18 cellular contexts compared by ENCODE assay signal in genomic region chr1:150778409-150778808, GRCh38. TPM values are rescaled to one million over a fixed set of nuclear protein-coding genes. Genes with fewer than 3 reads are reported as not detected.
"Had no signal": no experiment of that assay in that cellular context is flagged by ENCODE, and none has a peak within 500 bp of the region (broad histone marks: within the 10 kb centered on the region; RNA-seq: fewer than 3 reads in every experiment).

No MANE protein-coding gene starts in this region.

- ATAC-seq: esophagus mucosa; naive thymus-derived CD8-positive, alpha-beta T cell; stimulated activated naive B cell treated with anti-CD40 and anti-IgM and Interleukin-4, amounts not matched to agents 10 μg/mL and 1 μg/mL and 100 μg/mL, for 72 hours had no signal

- FAIRE-seq: astrocyte, islet of Langerhans had no signal

- H3K4me1 Mint-ChIP-seq: stimulated activated naive B cell treated with anti-CD40 and anti-IgM and Interleukin-4, amounts not matched to agents 10 μg/mL and 1 μg/mL and 100 μg/mL, for 72 hours had no signal

- H3K9me3 Mint-ChIP-seq: activated naive CD4-positive, alpha-beta T cell treated with anti-CD3 and anti-CD28 coated beads, Interleukin-2, amount 10 ng/mL, durations not matched to agents 7 days and 5 days; activated T-helper 2 cell treated with anti-CD3 and anti-CD28 coated beads, Interferon-gamma antibody, Interleukin-2, Interleukin-4, amounts not matched to agents 10 μg/mL and 5 μg/mL and 100 μg/mL, durations not matched to agents 14 hours and 24 hours and 36 hours; memory B cell; naive thymus-derived CD8-positive, alpha-beta T cell; stimulated activated naive B cell treated with anti-CD40 and anti-IgM and Interleukin-4, amounts not matched to agents 10 μg/mL and 1 μg/mL and 100 μg/mL, for 72 hours had no signal

- H3K27ac Mint-ChIP-seq: activated naive CD4-positive, alpha-beta T cell treated with anti-CD3 and anti-CD28 coated beads, Interleukin-2, amount 10 ng/mL, durations not matched to agents 7 days and 5 days; activated T-helper 2 cell treated with anti-CD3 and anti-CD28 coated beads, Interferon-gamma antibody, Interleukin-2, Interleukin-4, amounts not matched to agents 10 μg/mL and 5 μg/mL and 100 μg/mL, durations not matched to agents 14 hours and 24 hours and 36 hours; memory B cell; naive thymus-derived CD8-positive, alpha-beta T cell; stimulated activated naive B cell treated with anti-CD40 and anti-IgM and Interleukin-4, amounts not matched to agents 10 μg/mL and 1 μg/mL and 100 μg/mL, for 72 hours had no signal

- H3K27me3 Mint-ChIP-seq: memory B cell; naive thymus-derived CD8-positive, alpha-beta T cell; stimulated activated naive B cell treated with anti-CD40 and anti-IgM and Interleukin-4, amounts not matched to agents 10 μg/mL and 1 μg/mL and 100 μg/mL, for 72 hours had no signal

- H3K36me3 ChIP-seq: thyroid gland, uterus had no signal

- DNase-seq: activated CD4-positive, alpha-beta T cell treated with anti-CD3 and anti-CD28 coated beads, Interleukin-2, amount 50 U/mL, for 1 hour; activated naive CD4-positive, alpha-beta T cell treated with anti-CD3 and anti-CD28 coated beads, Interleukin-2, amount 10 ng/mL, durations not matched to agents 7 days and 5 days; dorsolateral prefrontal cortex; naive thymus-derived CD8-positive, alpha-beta T cell; retina; stimulated activated CD4-positive, alpha-beta T cell treated with anti-CD3 and anti-CD28 coated beads, Interleukin-2, amount 100 ng/mL, for 48 hours; stimulated activated naive B cell treated with anti-CD40 and anti-IgM and Interleukin-4, amounts not matched to agents 10 μg/mL and 1 μg/mL and 100 μg/mL, for 72 hours; T-helper 9 cell; thyroid gland; uterus had no signal

- H3K36me3 Mint-ChIP-seq: activated naive CD4-positive, alpha-beta T cell treated with anti-CD3 and anti-CD28 coated beads, Interleukin-2, amount 10 ng/mL, durations not matched to agents 7 days and 5 days; memory B cell; naive thymus-derived CD8-positive, alpha-beta T cell; stimulated activated naive B cell treated with anti-CD40 and anti-IgM and Interleukin-4, amounts not matched to agents 10 μg/mL and 1 μg/mL and 100 μg/mL, for 72 hours had no signal

- H3K4me3 ChIP-seq: dorsolateral prefrontal cortex, thyroid gland, uterus had no signal

- H3K4me1 ChIP-seq: thyroid gland, uterus had no signal

- H3K9me3 ChIP-seq: thyroid gland, uterus had no signal

- H3K27ac ChIP-seq: dorsolateral prefrontal cortex, thyroid gland, uterus had no signal

- H3K4me3 Mint-ChIP-seq: activated naive CD4-positive, alpha-beta T cell treated with anti-CD3 and anti-CD28 coated beads, Interleukin-2, amount 10 ng/mL, durations not matched to agents 7 days and 5 days; memory B cell; naive thymus-derived CD8-positive, alpha-beta T cell; stimulated activated naive B cell treated with anti-CD40 and anti-IgM and Interleukin-4, amounts not matched to agents 10 μg/mL and 1 μg/mL and 100 μg/mL, for 72 hours had no signal

- H3K27me3 ChIP-seq: dorsolateral prefrontal cortex, thyroid gland, uterus had no signal

RNA-seq across cellular contexts. Expression of gene HORMAD1, which starts 57.7 kb away (rescaled TPM):
- total RNA-seq: activated CD8-positive, alpha-beta memory T cell treated with anti-CD3 and anti-CD28 coated beads for 36 hours; astrocyte; cardiac septum; mucosa of gallbladder had no signal
